ENCODE assay signal across 9 cellular contexts in genomic region chr12:52903855-52904508, GRCh38. TPM values are rescaled to one million over a fixed set of nuclear protein-coding genes. Genes with fewer than 3 reads are reported as not detected.
DNase-seq lines count a peak whose midpoint lies in the region; ATAC-seq and TF ChIP-seq lines count a peak whose summit lies in the region.
"Had no signal": no experiment of that assay in that cellular context is flagged by ENCODE, and none has a peak within 500 bp of the region (broad histone marks: within the 10 kb centered on the region; RNA-seq: fewer than 3 reads in every experiment).

No MANE protein-coding gene starts in this region.

- CTCF ChIA-PET in activated CD4-positive, alpha-beta T cell treated with anti-CD3 and anti-CD28 coated beads for 36 hours (lab: Charles Lee): no interaction called here
- CTCF ChIA-PET in activated CD4-positive, alpha-beta memory T cell treated with anti-CD3 and anti-CD28 coated beads for 36 hours (lab: Charles Lee): interaction anchor here (1.0 to 2.6 kb wide), 2 partner anchors 19 to 24 kb away, joined by 3 to 11 read pairs; no protein-coding TSS in a partner anchor

- TF ChIP-seq CTCF in esophagus muscularis mucosa (IDR thresholded peaks at IDR 0.05) (no peak), nephron progenitor cell (IDR thresholded peaks at IDR 0.05) (no peak)

- H3K4me1 ChIP-seq in esophagus muscularis mucosa: peaks cover 7 to 80% (median 60%) of the 10 kb centered on the region in 4 donors

- peaks cover 3% of the 10 kb centered on the region for H3K4me1 Mint-ChIP-seq in activated CD4-positive, alpha-beta T cell treated with anti-CD3 and anti-CD28 coated beads for 36 hours
- peaks cover 4% of the 10 kb centered on the region for H3K4me1 Mint-ChIP-seq in activated CD4-positive, alpha-beta memory T cell treated with anti-CD3 and anti-CD28 coated beads for 36 hours (ENCODE audit: low read depth)
- H3K4me1 Mint-ChIP-seq in nephron progenitor cell: peaks cover 61% of the 10 kb centered on the region

- peak overlapping the region; percentile 66 to 71 (median 69) for H3K4me3 ChIP-seq in esophagus muscularis mucosa

- POLR2A ChIA-PET in activated CD4-positive, alpha-beta T cell treated with anti-CD3 and anti-CD28 coated beads for 36 hours (lab: Charles Lee): no interaction called here
- POLR2A ChIA-PET in activated CD4-positive, alpha-beta memory T cell treated with anti-CD3 and anti-CD28 coated beads for 36 hours (lab: Charles Lee): interaction anchor here (0.5 kb wide), 1 partner anchor 622 kb away, joined by 3 read pairs; no protein-coding TSS in a partner anchor

- WGBS in esophagus muscularis mucosa: 26% methylated on average over 16 of the region's 31 CpGs

- H3K4me3 Mint-ChIP-seq in activated CD4-positive, alpha-beta T cell treated with anti-CD3 and anti-CD28 coated beads for 36 hours: peak overlapping the region; percentile 48
- peak overlapping the region; percentile 61 for H3K4me3 Mint-ChIP-seq in activated CD4-positive, alpha-beta memory T cell treated with anti-CD3 and anti-CD28 coated beads for 36 hours
- H3K4me3 Mint-ChIP-seq in nephron progenitor cell: peak overlapping the region; percentile 92

- no peak for TF ChIP-seq EP300 in esophagus muscularis mucosa (IDR thresholded peaks at IDR 0.05)

- TF ChIP-seq POLR2A in esophagus muscularis mucosa (IDR thresholded peaks at IDR 0.05; ENCODE audit: low read depth): no peak

- ATAC-seq in activated CD4-positive, alpha-beta T cell treated with anti-CD3 and anti-CD28 coated beads for 36 hours: peak; percentile 34
- ATAC-seq in HG03039 (IDR thresholded peaks at IDR 0.05; ENCODE audit: unreplicated experiment): no peak
- no peak for ATAC-seq in HG02852 (IDR thresholded peaks at IDR 0.05; ENCODE audit: unreplicated experiment)

- H3K27me3 ChIP-seq in esophagus muscularis mucosa: peaks cover 0 to 3% (median 0%) of the 10 kb centered on the region in 4 donors

- H3K27ac Mint-ChIP-seq in activated CD4-positive, alpha-beta T cell treated with anti-CD3 and anti-CD28 coated beads for 36 hours: peak overlapping the region; percentile 62
- H3K27ac Mint-ChIP-seq in activated CD4-positive, alpha-beta memory T cell treated with anti-CD3 and anti-CD28 coated beads for 36 hours: no peak overlapping the region
- peak overlapping the region; percentile 94 for H3K27ac Mint-ChIP-seq in nephron progenitor cell

- H3K36me3 Mint-ChIP-seq in activated CD4-positive, alpha-beta T cell treated with anti-CD3 and anti-CD28 coated beads for 36 hours (ENCODE audit: low read depth): no peaks in the 10 kb centered on the region
- H3K36me3 Mint-ChIP-seq in activated CD4-positive, alpha-beta memory T cell treated with anti-CD3 and anti-CD28 coated beads for 36 hours: no peaks in the 10 kb centered on the region
- H3K36me3 Mint-ChIP-seq in nephron progenitor cell (ENCODE audit: low read depth): peaks cover 29% of the 10 kb centered on the region

- no peaks in the 10 kb centered on the region for H3K27me3 Mint-ChIP-seq in activated CD4-positive, alpha-beta T cell treated with anti-CD3 and anti-CD28 coated beads for 36 hours
- peaks cover 3% of the 10 kb centered on the region for H3K27me3 Mint-ChIP-seq in activated CD4-positive, alpha-beta memory T cell treated with anti-CD3 and anti-CD28 coated beads for 36 hours
- H3K27me3 Mint-ChIP-seq in nephron progenitor cell (ENCODE audit: low read depth, poor library complexity): peaks cover 7% of the 10 kb centered on the region

- no peaks in the 10 kb centered on the region for H3K9me3 ChIP-seq in esophagus muscularis mucosa

- DNase-seq in activated CD4-positive, alpha-beta T cell treated with anti-CD3 and anti-CD28 coated beads for 36 hours: peak; percentile 50
- no peak for DNase-seq in activated CD4-positive, alpha-beta T cell treated with anti-CD3 and anti-CD28 coated beads for 1 hour
- DNase-seq in LoVo (ENCODE audit: low spot score) (peak; percentile 81), esophagus muscularis mucosa (ENCODE audit: extremely low spot score) (no peak), nephron progenitor cell (peak; percentile 75)
- peak; percentile 41 for DNase-seq in activated CD4-positive, alpha-beta memory T cell treated with anti-CD3 and anti-CD28 coated beads for 36 hours

- H3K27ac ChIP-seq in esophagus muscularis mucosa (replicated peaks in 1 of 4): peak overlapping the region; percentile 90 to 93 (median 90)

- no peaks in the 10 kb centered on the region for H3K9me3 Mint-ChIP-seq in activated CD4-positive, alpha-beta T cell treated with anti-CD3 and anti-CD28 coated beads for 36 hours (ENCODE audit: low read depth)
- H3K9me3 Mint-ChIP-seq in activated CD4-positive, alpha-beta memory T cell treated with anti-CD3 and anti-CD28 coated beads for 36 hours: no peaks in the 10 kb centered on the region
- no peaks in the 10 kb centered on the region for H3K9me3 Mint-ChIP-seq in nephron progenitor cell

- peaks cover 14 to 29% (median 26%) of the 10 kb centered on the region in 4 donors for H3K36me3 ChIP-seq in esophagus muscularis mucosa

- intact Hi-C loops in activated CD4-positive, alpha-beta T cell treated with anti-CD3 and anti-CD28 coated beads for 36 hours (cut with DNase I, micrococcal nuclease): no loop called here
- intact Hi-C loops in activated CD4-positive, alpha-beta memory T cell treated with anti-CD3 and anti-CD28 coated beads for 36 hours (cut with micrococcal nuclease): no loop called here
- intact Hi-C loops in esophagus muscularis mucosa (cut with DNase I): loop anchor here (5.0 kb wide), 1 partner anchor 78 kb away; no protein-coding TSS in a partner anchor

RNA-seq across cellular contexts. Expression of gene KRT8, which starts 0.9 kb away (rescaled TPM):
- total RNA-seq in activated CD4-positive, alpha-beta T cell treated with anti-CD3 and anti-CD28 coated beads for 36 hours: 1 to 10 TPM in 1 of 2 experiments, under 1 TPM in 1; 0.56 to 1.1 TPM
- under 1 TPM; 0.51 to 0.67 TPM for total RNA-seq in activated CD4-positive, alpha-beta memory T cell treated with anti-CD3 and anti-CD28 coated beads for 36 hours
- total RNA-seq in esophagus muscularis mucosa: 100 to 1,000 TPM; 136 to 508 (median 387) TPM

RNA-seq across cellular contexts. Expression of gene KRT18, which starts 44.9 kb away (rescaled TPM):
- total RNA-seq in activated CD4-positive, alpha-beta T cell treated with anti-CD3 and anti-CD28 coated beads for 36 hours: 1 to 10 TPM; 5.3 to 5.4 TPM
- 1 to 10 TPM; 4.9 to 5.6 TPM for total RNA-seq in activated CD4-positive, alpha-beta memory T cell treated with anti-CD3 and anti-CD28 coated beads for 36 hours
- 10 to 100 TPM; 19.7 to 42.5 (median 23.6) TPM for total RNA-seq in esophagus muscularis mucosa

RNA-seq across cellular contexts. Expression of gene KRT78, which starts 55.2 kb away (rescaled TPM):
- total RNA-seq in activated CD4-positive, alpha-beta T cell treated with anti-CD3 and anti-CD28 coated beads for 36 hours: not detected
- total RNA-seq in activated CD4-positive, alpha-beta memory T cell treated with anti-CD3 and anti-CD28 coated beads for 36 hours: not detected
- 1 to 10 TPM in 1 of 4 donors, under 1 TPM in 2, not detected in 1; 0.33 to 2.1 (median 0.75) TPM for total RNA-seq in esophagus muscularis mucosa
- total RNA-seq: temporal lobe had no signal

Comparison
In these comparisons a context has a peak if more than half of its experiments do, and no peak if none do; other contexts are left out.
1. DNase-seq: peak in activated CD4-positive, alpha-beta T cell treated with anti-CD3 and anti-CD28 coated beads for 36 hours (single experiment), LoVo (single experiment), activated CD4-positive, alpha-beta memory T cell treated with anti-CD3 and anti-CD28 coated beads for 36 hours (single experiment) and nephron progenitor cell (single experiment); none in activated CD4-positive, alpha-beta T cell treated with anti-CD3 and anti-CD28 coated beads for 1 hour (single experiment) and esophagus muscularis mucosa (single experiment).
2. RNA of gene KRT8, which starts 0.9 kb away (total RNA-seq): 136 to 508 TPM in esophagus muscularis mucosa; 0.56 to 1.1 TPM in activated CD4-positive, alpha-beta T cell treated with anti-CD3 and anti-CD28 coated beads for 36 hours and 0.51 to 0.67 TPM in activated CD4-positive, alpha-beta memory T cell treated with anti-CD3 and anti-CD28 coated beads for 36 hours; every median in the first group is over 10 times any median in the second.
3. Peak in every context shown above with its lines, with median percentiles within 50 percentile points of each other: H3K4me3 Mint-ChIP-seq.